Comparison of ENCODE assay signal across 31 cellular contexts in genomic region chr1:93136445-93136844, GRCh38.
"Had no signal": no experiment of that assay in that cellular context is flagged by ENCODE, and none has a peak within 500 bp of the region (broad histone marks: within the 10 kb centered on the region; RNA-seq: fewer than 3 reads in every experiment).

No MANE protein-coding gene starts in this region.

- H3K27me3 ChIP-seq: left lung, pancreas, sigmoid colon, tibial nerve, uterus had no signal

- H3K4me3 Mint-ChIP-seq: immature natural killer cell; naive thymus-derived CD8-positive, alpha-beta T cell; nephron; neural crest cell; stimulated activated memory B cell treated with anti-CD40 and anti-IgM and Interleukin-4, amounts not matched to agents 10 μg/mL and 1 μg/mL and 100 μg/mL, for 72 hours; stimulated activated naive CD8-positive, alpha-beta T cell treated with anti-CD3 and anti-CD28 coated beads, Interleukin-15, amount 100 ng/mL, for 72 hours; type B pancreatic cell had no signal

- H3K36me3 ChIP-seq: prostate gland, uterus had no signal

- H3K4me3 ChIP-seq: left lung, lower lobe of right lung, pancreas, prostate gland, sigmoid colon, tibial nerve, uterus had no signal

- ATAC-seq: left colon; left lung; lower lobe of right lung; naive thymus-derived CD8-positive, alpha-beta T cell; pancreas; right cardiac atrium; stimulated activated memory B cell treated with anti-CD40 and anti-IgM and Interleukin-4, amounts not matched to agents 10 μg/mL and 1 μg/mL and 100 μg/mL, for 72 hours; stimulated activated naive CD8-positive, alpha-beta T cell treated with anti-CD3 and anti-CD28 coated beads, Interleukin-15, amount 100 ng/mL, for 72 hours had no signal

- H3K27ac Mint-ChIP-seq: immature natural killer cell; nephron; stimulated activated memory B cell treated with anti-CD40 and anti-IgM and Interleukin-4, amounts not matched to agents 10 μg/mL and 1 μg/mL and 100 μg/mL, for 72 hours; stimulated activated naive CD8-positive, alpha-beta T cell treated with anti-CD3 and anti-CD28 coated beads, Interleukin-15, amount 100 ng/mL, for 72 hours; type B pancreatic cell had no signal

- H3K27ac ChIP-seq: left lung, lower lobe of right lung, pancreas, prostate gland, sigmoid colon, tibial nerve, uterus had no signal

- H3K9me3 Mint-ChIP-seq: immature natural killer cell; naive thymus-derived CD8-positive, alpha-beta T cell; nephron; neural crest cell; stimulated activated memory B cell treated with anti-CD40 and anti-IgM and Interleukin-4, amounts not matched to agents 10 μg/mL and 1 μg/mL and 100 μg/mL, for 72 hours; stimulated activated naive CD8-positive, alpha-beta T cell treated with anti-CD3 and anti-CD28 coated beads, Interleukin-15, amount 100 ng/mL, for 72 hours; type B pancreatic cell had no signal

- H3K4me1 ChIP-seq: left lung, lower lobe of right lung, prostate gland, sigmoid colon, tibial nerve had no signal

- H3K9me3 ChIP-seq: left lung, lower lobe of right lung, pancreas, prostate gland, sigmoid colon, tibial nerve, uterus had no signal

- FAIRE-seq: islet of Langerhans, kidney, pancreas, small intestine had no signal

- H3K27me3 Mint-ChIP-seq: naive thymus-derived CD8-positive, alpha-beta T cell; stimulated activated memory B cell treated with anti-CD40 and anti-IgM and Interleukin-4, amounts not matched to agents 10 μg/mL and 1 μg/mL and 100 μg/mL, for 72 hours; stimulated activated naive CD8-positive, alpha-beta T cell treated with anti-CD3 and anti-CD28 coated beads, Interleukin-15, amount 100 ng/mL, for 72 hours; type B pancreatic cell had no signal

- H3K4me1 Mint-ChIP-seq: immature natural killer cell; naive thymus-derived CD8-positive, alpha-beta T cell; nephron; neural crest cell; stimulated activated memory B cell treated with anti-CD40 and anti-IgM and Interleukin-4, amounts not matched to agents 10 μg/mL and 1 μg/mL and 100 μg/mL, for 72 hours; stimulated activated naive CD8-positive, alpha-beta T cell treated with anti-CD3 and anti-CD28 coated beads, Interleukin-15, amount 100 ng/mL, for 72 hours had no signal

- DNase-seq: hypothalamus; immature natural killer cell; kidney; left colon; left lung; lower lobe of right lung; mammary epithelial cell; mesenchymal stem cell; naive thymus-derived CD8-positive, alpha-beta T cell; nucleus accumbens; pancreas; posterior cingulate gyrus; retina; right cardiac atrium; sigmoid colon; small intestine; stimulated activated CD4-positive, alpha-beta T cell treated with anti-CD3 and anti-CD28 coated beads, Interleukin-1b, Interleukin-23, amount 100 ng/mL, for 48 hours; stimulated activated CD4-positive, alpha-beta T cell treated with anti-CD3 and anti-CD28 coated beads, Interleukin-2, amount 100 ng/mL, for 48 hours; stimulated activated CD4-positive, alpha-beta T cell treated with anti-CD3 and anti-CD28 coated beads, Interleukin-4, amount 100 ng/mL, for 4 hours; stimulated activated CD8-positive, alpha-beta memory T cell treated with anti-CD3 and anti-CD28 coated beads, Interleukin-4, amount 100 ng/mL, for 48 hours; stimulated activated naive CD4-positive, alpha-beta T cell treated with Interleukin-2 at 50 U/mL for 16 hours; stimulated activated naive CD8-positive, alpha-beta T cell treated with anti-CD3 and anti-CD28 coated beads, Interleukin-15, amount 100 ng/mL, for 72 hours; substantia nigra; uterus had no signal
